ENCODE assay signal across 27 cellular contexts in genomic region chr20:60361761-60362410, GRCh38.
DNase-seq lines count a peak whose midpoint lies in the region; ATAC-seq and TF ChIP-seq lines count a peak whose summit lies in the region.
"Had no signal": no experiment of that assay in that cellular context is flagged by ENCODE, and none has a peak within 500 bp of the region (broad histone marks: within the 10 kb centered on the region; RNA-seq: fewer than 3 reads in every experiment).

No MANE protein-coding gene starts in this region.

- DNase-seq in MV-4-11 (lab: John Stamatoyannopoulos, UW): peak; percentile 13
- peak; percentile 62 for DNase-seq in mesendoderm
- DNase-seq in retinal pigment epithelial cell (ENCODE audit: low read depth): peak; percentile 27
- no peak for DNase-seq in HCEC 1CT
- no peak for DNase-seq in heart right ventricle
- DNase-seq in stimulated activated CD4-positive, alpha-beta T cell treated with anti-CD3 and anti-CD28 coated beads, Interleukin-12 subunit alpha, Interleukin-12 subunit beta, amount 100 ng/mL, for 4 hours: no peak
- DNase-seq: AML-193; CD8-positive, alpha-beta memory T cell; DMS 273 treated with DMSO at 0.1 percent for 48 hours; DMS79; EL; GDM1; GOT3; Karpas-422; NCI-H1092 treated with DMSO at 0.1 percent for 48 hours; NCI-H1436 treated with DMSO at 0.1 percent for 48 hours; NCI-H187 treated with DMSO at 0.1 percent for 48 hours; NCI-H524; NCI-H774; PC-3; Right ventricle myocardium superior had no signal

- no peak overlapping the region for H3K27ac ChIP-seq in mesendoderm (ENCODE audit: low read depth, low read length)
- H3K27ac ChIP-seq in heart right ventricle: no peak overlapping the region
- H3K27ac ChIP-seq: A549, C4-2B had no signal

- peak overlapping the region in 1 of 5 experiments; percentile 7 for H3K4me3 Mint-ChIP-seq in brain
- H3K4me3 Mint-ChIP-seq: CD8-positive, alpha-beta memory T cell had no signal

- H3K4me2 ChIP-seq in mesendoderm (ENCODE audit: low read length): no peak overlapping the region
- H3K4me2 ChIP-seq: A549 had no signal

- H3K27me3 Mint-ChIP-seq in brain: peaks cover 8% of the 10 kb centered on the region
- H3K27me3 Mint-ChIP-seq: CD8-positive, alpha-beta memory T cell had no signal

- no CpG with 5 or more reads among the region's 10 CpGs for WGBS in mesendoderm (ENCODE audit: extremely low coverage, insufficient coverage, low lambda C conversion rate)
- WGBS in heart right ventricle, 2 donors: 73 to 76% methylated on average over 10 of the region's 10 CpGs

- no peaks in the 10 kb centered on the region for H3K79me2 ChIP-seq in mesendoderm (ENCODE audit: control insufficient read depth, insufficient read depth, low read length)

- no peak overlapping the region for H2BK5ac ChIP-seq in mesendoderm (ENCODE audit: low read length)

- H3K36me3 Mint-ChIP-seq in brain: no peaks in the 10 kb centered on the region
- H3K36me3 Mint-ChIP-seq: CD8-positive, alpha-beta memory T cell had no signal

- no peak for TF ChIP-seq CTCF in brain (conservative IDR thresholded peaks at IDR 0.05)
- TF ChIP-seq CTCF in retinal pigment epithelial cell (conservative IDR thresholded peaks at IDR 0.05; ENCODE audit: low read depth, low read length): peak; percentile 45
- no peak for TF ChIP-seq CTCF in heart right ventricle (IDR thresholded peaks at IDR 0.05)

- no peak overlapping the region for H3K18ac ChIP-seq in mesendoderm (ENCODE audit: low read length)

- H2AK5ac ChIP-seq in mesendoderm (ENCODE audit: low read length): no peak overlapping the region

- no peak overlapping the region for H3K9ac ChIP-seq in mesendoderm (ENCODE audit: low read length)

- H4K5ac ChIP-seq in mesendoderm (ENCODE audit: low read length): no peak overlapping the region

- H3K4me1 ChIP-seq in mesendoderm (ENCODE audit: control insufficient read depth, low read depth, low read length) (no peaks in the 10 kb centered on the region), heart right ventricle (no peaks in the 10 kb centered on the region)
- H3K4me1 ChIP-seq: A549, HAP-1 had no signal

- H2BK15ac ChIP-seq in mesendoderm (replicated peaks; ENCODE audit: low read depth): no peak overlapping the region

- H3K27me3 ChIP-seq in mesendoderm (ENCODE audit: insufficient read depth, low read length, poor library complexity) (no peaks in the 10 kb centered on the region), heart right ventricle (peaks cover 0 to 10% (median 0%) of the 10 kb centered on the region in 7 donors)

- no peak overlapping the region for H2BK120ac ChIP-seq in mesendoderm (ENCODE audit: low read depth, low read length)

- H3K9me3 ChIP-seq in heart right ventricle: no peaks in the 10 kb centered on the region
- H3K9me3 ChIP-seq: A549, HAP-1 had no signal

- H3K27ac Mint-ChIP-seq in brain: peak overlapping the region in 3 of 5 experiments; percentile 78 to 83 (median 80)
- H3K27ac Mint-ChIP-seq: CD8-positive, alpha-beta memory T cell had no signal

- no peaks in the 10 kb centered on the region for H3K79me1 ChIP-seq in mesendoderm (ENCODE audit: low read length)

- no peak overlapping the region for H3K23ac ChIP-seq in mesendoderm (ENCODE audit: low read length)

- H4K8ac ChIP-seq in mesendoderm (ENCODE audit: low read depth, low read length): no peak overlapping the region

- intact Hi-C loops in heart right ventricle (cut with DNase I): no loop called here

- ATAC-seq in heart right ventricle: no peak
- ATAC-seq in HG02885 (IDR thresholded peaks at IDR 0.05; ENCODE audit: poor library complexity, unreplicated experiment): no peak
- ATAC-seq: A549, HepG2, PC-3 had no signal

- H3K4me1 Mint-ChIP-seq in brain: peaks cover 49% of the 10 kb centered on the region
- H3K4me1 Mint-ChIP-seq: CD8-positive, alpha-beta memory T cell had no signal

- H3K56ac ChIP-seq in mesendoderm (ENCODE audit: low read length): no peak overlapping the region

- no peak overlapping the region for H3K4ac ChIP-seq in mesendoderm (ENCODE audit: low read depth, low read length)

- no peak overlapping the region for H3K4me3 ChIP-seq in mesendoderm (ENCODE audit: low read length)
- no peak overlapping the region for H3K4me3 ChIP-seq in retinal pigment epithelial cell (ENCODE audit: low read length)
- H3K4me3 ChIP-seq in heart right ventricle: no peak overlapping the region
- H3K4me3 ChIP-seq: A549, HAP-1 had no signal

- H3K36me3 ChIP-seq in mesendoderm (ENCODE audit: control insufficient read depth, insufficient read depth, low read length) (no peaks in the 10 kb centered on the region), heart right ventricle (no peaks in the 10 kb centered on the region)
- H3K36me3 ChIP-seq: HAP-1 had no signal

- peaks cover 0 to 4% (median 0%) of the 10 kb centered on the region in 5 experiments for H3K9me3 Mint-ChIP-seq in brain
- H3K9me3 Mint-ChIP-seq: CD8-positive, alpha-beta memory T cell had no signal

Comparison
In these comparisons a context has a peak if more than half of its experiments do, and no peak if none do; other contexts are left out.
1. DNase-seq: peak in MV-4-11 (single experiment), mesendoderm (single experiment) and retinal pigment epithelial cell (single experiment); none in HCEC 1CT (single experiment), heart right ventricle (0 of 2) and stimulated activated CD4-positive, alpha-beta T cell treated with anti-CD3 and anti-CD28 coated beads, Interleukin-12 subunit alpha, Interleukin-12 subunit beta, amount 100 ng/mL, for 4 hours (single experiment).